In genomic region chr1:62356257-62356835, GRCh38 we compare ENCODE assay signal across 9 cellular contexts. TPM values are rescaled to one million over a fixed set of nuclear protein-coding genes. Genes with fewer than 3 reads are reported as not detected.
A peak's percentile ranks its signal among the peaks of the same experiment; 100 is the strongest.
DNase-seq lines count a peak whose midpoint lies in the region; FAIRE-seq and TF ChIP-seq lines count a peak whose summit lies in the region.
"Had no signal": no experiment of that assay in that cellular context is flagged by ENCODE, and none has a peak within 500 bp of the region (broad histone marks: within the 10 kb centered on the region; RNA-seq: fewer than 3 reads in every experiment).

No MANE protein-coding gene starts in this region.

- H3K27ac ChIP-seq in astrocyte (ENCODE audit: low read depth, low read length) (no peak overlapping the region), kidney (ENCODE audit: low read depth in 2 of 2, low read length in 2 of 2) (no peak overlapping the region), tibial nerve (no peak overlapping the region)

- H3K9ac ChIP-seq in astrocyte (ENCODE audit: low read length) (no peak overlapping the region), kidney (ENCODE audit: low read length in 2 of 2) (no peak overlapping the region)

- H3K9me3 Mint-ChIP-seq in astrocyte (ENCODE audit: unreplicated experiment) = peaks cover 8% of the 10 kb centered on the region
- H3K9me3 Mint-ChIP-seq: activated naive CD8-positive, alpha-beta T cell treated with anti-CD3 and anti-CD28 coated beads, Interleukin-2, amount 10 ng/mL, durations not matched to agents 7 days and 5 days had no signal

- no peaks in the 10 kb centered on the region for H3K79me2 ChIP-seq in astrocyte (ENCODE audit: insufficient read depth, low read length)

- no peaks in the 10 kb centered on the region for H4K20me1 ChIP-seq in astrocyte (ENCODE audit: insufficient read depth, low read length)

- peaks cover 14% of the 10 kb centered on the region for H3K4me1 Mint-ChIP-seq in astrocyte (ENCODE audit: low read depth, unreplicated experiment)
- H3K4me1 Mint-ChIP-seq: activated naive CD8-positive, alpha-beta T cell treated with anti-CD3 and anti-CD28 coated beads, Interleukin-2, amount 10 ng/mL, durations not matched to agents 7 days and 5 days had no signal

- H2AFZ ChIP-seq in astrocyte (ENCODE audit: low read depth, low read length) = no peak overlapping the region

- peak; percentile 79 for FAIRE-seq in astrocyte (lab: Jason Lieb, UNC)
- FAIRE-seq in kidney (lab: Jason Lieb, UNC) = no peak

- H3K9me3 ChIP-seq in astrocyte (ENCODE audit: insufficient read depth, low read depth, low read length) (no peaks in the 10 kb centered on the region), kidney (ENCODE audit: control insufficient read depth in 1 of 2, low read length in 2 of 2) (no peaks in the 10 kb centered on the region), tibial nerve (no peaks in the 10 kb centered on the region)

- peak overlapping the region; percentile 63 for H3K27ac Mint-ChIP-seq in astrocyte (ENCODE audit: unreplicated experiment)
- H3K27ac Mint-ChIP-seq: activated naive CD8-positive, alpha-beta T cell treated with anti-CD3 and anti-CD28 coated beads, Interleukin-2, amount 10 ng/mL, durations not matched to agents 7 days and 5 days had no signal

- no peaks in the 10 kb centered on the region for H3K36me3 Mint-ChIP-seq in astrocyte (ENCODE audit: low read depth, unreplicated experiment)
- H3K36me3 Mint-ChIP-seq: activated naive CD8-positive, alpha-beta T cell treated with anti-CD3 and anti-CD28 coated beads, Interleukin-2, amount 10 ng/mL, durations not matched to agents 7 days and 5 days had no signal

- no peaks in the 10 kb centered on the region for H3K36me3 ChIP-seq in astrocyte (ENCODE audit: insufficient read depth, low read length)
- no peaks in the 10 kb centered on the region for H3K36me3 ChIP-seq in kidney (ENCODE audit: control insufficient read depth in 1 of 2, insufficient read depth in 2 of 2, low read length in 2 of 2)
- no peaks in the 10 kb centered on the region for H3K36me3 ChIP-seq in tibial nerve

- TF ChIP-seq CTCF in astrocyte (IDR thresholded peaks at IDR 0.05; ENCODE audit: insufficient read depth, low read depth, low read length) (no peak), kidney (IDR thresholded peaks at IDR 0.05; ENCODE audit: borderline replicate concordance, extremely low read depth, insufficient read depth) (no peak), tibial nerve (IDR thresholded peaks at IDR 0.05) (no peak)

- H3K4me1 ChIP-seq in astrocyte (ENCODE audit: insufficient read depth, low read length) (peaks cover 3% of the 10 kb centered on the region), kidney (ENCODE audit: control insufficient read depth in 1 of 2, insufficient read depth in 1 of 2, low read depth in 1 of 2, low read length in 2 of 2) (no peaks in the 10 kb centered on the region), tibial nerve (no peaks in the 10 kb centered on the region)

- no peak overlapping the region for H3K4me3 Mint-ChIP-seq in astrocyte (ENCODE audit: unreplicated experiment)
- H3K4me3 Mint-ChIP-seq: activated naive CD8-positive, alpha-beta T cell treated with anti-CD3 and anti-CD28 coated beads, Interleukin-2, amount 10 ng/mL, durations not matched to agents 7 days and 5 days had no signal

- no peaks in the 10 kb centered on the region for H3K27me3 ChIP-seq in astrocyte (ENCODE audit: insufficient read depth, low read length)
- H3K27me3 ChIP-seq in tibial nerve = no peaks in the 10 kb centered on the region

- H3K4me2 ChIP-seq in astrocyte (ENCODE audit: low read length) = no peak overlapping the region

- intact Hi-C loops in kidney (cut with DNase I) = no loop called here

- no peak overlapping the region for H3K4me3 ChIP-seq in astrocyte (ENCODE audit: insufficient read depth, low read depth, low read length)
- H3K4me3 ChIP-seq in skeletal muscle cell (ENCODE audit: low read depth, low read length) = no peak overlapping the region
- H3K4me3 ChIP-seq in kidney (ENCODE audit: low read length in 2 of 2) = no peak overlapping the region
- H3K4me3 ChIP-seq in tibial nerve = no peak overlapping the region

- TF ChIP-seq POLR2A in tibial nerve (IDR thresholded peaks at IDR 0.05) = no peak

- TF ChIP-seq EP300 in tibial nerve (IDR thresholded peaks at IDR 0.05) = no peak

- peak; percentile 17 for DNase-seq in activated CD4-positive, alpha-beta T cell treated with anti-CD3 and anti-CD28 coated beads for 48 hours
- DNase-seq in activated CD4-positive, alpha-beta T cell treated with anti-CD3 and anti-CD28 coated beads, Interleukin-2, amount 50 U/mL, for 1 hour = no peak
- DNase-seq in HS-27A (ENCODE audit: low read depth) = peak; percentile 54
- DNase-seq in astrocyte (ENCODE audit: low read depth) = peak; percentile 88
- peak; percentile 55 for DNase-seq in skeletal muscle cell (ENCODE audit: low read depth)
- no peak for DNase-seq in cortex of kidney (lab: John Stamatoyannopoulos, UW)
- DNase-seq in kidney = no peak
- DNase-seq in tibial nerve (ENCODE audit: low spot score in 2 of 2) = no peak
- DNase-seq: activated naive CD8-positive, alpha-beta T cell treated with anti-CD3 and anti-CD28 coated beads, Interleukin-2, amount 10 ng/mL, durations not matched to agents 7 days and 5 days had no signal

- no peaks in the 10 kb centered on the region for H3K27me3 Mint-ChIP-seq in astrocyte (ENCODE audit: low read depth, unreplicated experiment)

- WGBS in tibial nerve, 2 donors = 80 to 95% methylated on average over 1 of the region's 1 CpG

RNA-seq across cellular contexts. Expression of gene KANK4, which starts 37.1 kb away (rescaled TPM):
- total RNA-seq in astrocyte = 8.5 and 14.5 TPM in 2 replicates
- total RNA-seq in kidney = 0.50 TPM
- polyA plus RNA-seq in kidney (ENCODE audit: insufficient read depth, low read depth, low replicate concordance) = 0.28 TPM
- 10 to 100 TPM; 28.5 to 48.2 (median 45.7) TPM for total RNA-seq in tibial nerve
- total RNA-seq: activated naive CD8-positive, alpha-beta T cell treated with anti-CD3 and anti-CD28 coated beads, Interleukin-2, amount 10 ng/mL, durations not matched to agents 7 days and 5 days had no signal

Comparison
In these comparisons a context has a peak if more than half of its experiments do, and no peak if none do; other contexts are left out.
1. DNase-seq: peak in activated CD4-positive, alpha-beta T cell treated with anti-CD3 and anti-CD28 coated beads for 48 hours (single experiment), HS-27A (single experiment), astrocyte (single experiment) and skeletal muscle cell (single experiment); none in activated CD4-positive, alpha-beta T cell treated with anti-CD3 and anti-CD28 coated beads, Interleukin-2, amount 50 U/mL, for 1 hour (single experiment), cortex of kidney (single experiment), kidney (single experiment) and tibial nerve (0 of 2).